7 cellular contexts compared by ENCODE assay signal in the genomic region with DNA sequence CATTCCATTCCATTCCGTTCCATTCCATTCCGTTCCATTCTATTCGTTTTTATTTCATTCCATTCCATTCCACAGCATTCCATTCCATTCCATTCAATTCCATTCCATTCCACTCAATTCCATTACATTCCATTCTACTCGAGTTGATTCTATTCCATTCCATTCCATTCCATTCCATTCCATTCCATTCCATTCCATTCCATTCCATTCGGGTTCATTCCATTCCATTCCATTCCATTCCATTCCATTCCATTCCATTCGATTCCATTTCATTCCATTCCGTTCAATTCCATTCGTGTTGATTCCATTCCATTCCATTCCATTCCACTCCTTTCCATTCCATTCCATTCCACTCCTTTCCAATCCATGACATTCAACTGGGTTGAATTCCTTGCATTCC.
DNase-seq lines count a peak whose midpoint lies in the region; ATAC-seq and TF ChIP-seq lines count a peak whose summit lies in the region.
"Not testable (repeated sequence)": the region's sequence is repeated elsewhere in the genome, so short reads cannot be mapped to it uniquely, and the experiment has no call there.

No MANE protein-coding gene starts in this region.

- not testable (repeated sequence) for H4K8ac ChIP-seq in mesendoderm (ENCODE audit: low read depth, low read length)

- H4K5ac ChIP-seq in mesendoderm (ENCODE audit: low read length): not testable (repeated sequence)

- H2BK120ac ChIP-seq in mesendoderm (ENCODE audit: low read depth, low read length): not testable (repeated sequence)

- not testable (repeated sequence) for H3K27me3 ChIP-seq in PC-3 (ENCODE audit: low read length); foreskin keratinocyte; mesendoderm (ENCODE audit: insufficient read depth, low read length, poor library complexity)

- H3K18ac ChIP-seq in mesendoderm (ENCODE audit: low read length): not testable (repeated sequence)

- not testable (repeated sequence) for H3K4me2 ChIP-seq in PC-3 (ENCODE audit: low read length); mesendoderm (ENCODE audit: low read length)

- H3K79me1 ChIP-seq in mesendoderm (ENCODE audit: low read length): not testable (repeated sequence)

- POLR2A ChIA-PET in PC-3 (lab: Charles Lee; ENCODE audit: unreplicated experiment): not testable (repeated sequence)

- H3K9me3 ChIP-seq in PC-3 (ENCODE audit: low read length): peaks cover 44% of the 10 kb centered on the region

- not testable (repeated sequence) for H2BK15ac ChIP-seq in mesendoderm (replicated peaks; ENCODE audit: low read depth)

- 100% methylated on average over 2 of the region's 8 CpGs for WGBS in mesendoderm (ENCODE audit: extremely low coverage, insufficient coverage, low lambda C conversion rate)

- peak; percentile 45 for ATAC-seq in GM18907 (IDR thresholded peaks at IDR 0.05; ENCODE audit: unreplicated experiment)
- ATAC-seq in GM21526 (IDR thresholded peaks at IDR 0.05; ENCODE audit: low FRiP score, unreplicated experiment): peak; percentile 38
- peak; percentile 42 for ATAC-seq in HG02840 (IDR thresholded peaks at IDR 0.05; ENCODE audit: low FRiP score, unreplicated experiment)
- ATAC-seq in HG03280 (IDR thresholded peaks at IDR 0.05; ENCODE audit: unreplicated experiment): peak; percentile 42
- 0 out of 2 replicates have a peak, but pooled peaks have one; percentile 47 for ATAC-seq in PC-3
- ATAC-seq in foreskin keratinocyte: peak; percentile 37

- not testable (repeated sequence) for H4K20me1 ChIP-seq in PC-3 (ENCODE audit: low read length)

- not testable (repeated sequence) for H3K9me2 ChIP-seq in PC-3 (replicated peaks; ENCODE audit: low read length)

- not testable (repeated sequence) for BruUV-seq in PC-3 (replicated peaks; lab: Mats Ljungman, UMichigan)

- not testable (repeated sequence) for H3F3A ChIP-seq in PC-3 (ENCODE audit: low read length, unreplicated experiment)

- not testable (repeated sequence) for TF ChIP-seq CTCF in PC-3 (conservative IDR thresholded peaks at IDR 0.05; ENCODE audit: low read depth, low read length); foreskin keratinocyte (conservative IDR thresholded peaks at IDR 0.05)

- not testable (repeated sequence) for H3K23ac ChIP-seq in mesendoderm (ENCODE audit: low read length)

- not testable (repeated sequence) for H2AFZ ChIP-seq in PC-3 (ENCODE audit: low read length)

- H3K4me3 ChIP-seq in PC-3 (ENCODE audit: low read length): not testable (repeated sequence)
- H3K4me3 ChIP-seq in mesendoderm (ENCODE audit: low read length): peak overlapping the region; percentile 2

- H2BK5ac ChIP-seq in mesendoderm (ENCODE audit: low read length): not testable (repeated sequence)

- CTCF ChIA-PET in PC-3 (lab: Charles Lee): not testable (repeated sequence)

- not testable (repeated sequence) for H3K36me3 ChIP-seq in PC-3 (ENCODE audit: low read depth, low read length); mesendoderm (ENCODE audit: control insufficient read depth, insufficient read depth, low read length)

- not testable (repeated sequence) for H3K4ac ChIP-seq in mesendoderm (ENCODE audit: low read depth, low read length)

- not testable (repeated sequence) for H3K56ac ChIP-seq in mesendoderm (ENCODE audit: low read length)

- H3K9ac ChIP-seq in PC-3 (ENCODE audit: low read length); mesendoderm (ENCODE audit: low read length): not testable (repeated sequence)

- intact Hi-C loops in PC-3 (cut with micrococcal nuclease): not testable (repeated sequence)

- H3K27ac ChIP-seq in PC-3 (ENCODE audit: low read length); foreskin keratinocyte; mesendoderm (ENCODE audit: low read depth, low read length): not testable (repeated sequence)

- H2AK5ac ChIP-seq in mesendoderm (ENCODE audit: low read length): not testable (repeated sequence)

- H3K4me1 ChIP-seq in PC-3 (ENCODE audit: insufficient read depth, low read length); foreskin keratinocyte; mesendoderm (ENCODE audit: control insufficient read depth, low read depth, low read length): not testable (repeated sequence)

- H3K79me2 ChIP-seq in PC-3 (ENCODE audit: low read length); mesendoderm (ENCODE audit: control insufficient read depth, insufficient read depth, low read length): not testable (repeated sequence)

- not testable (repeated sequence) for DNase-seq in PC-3, foreskin keratinocyte, mesendoderm
